In genomic region chr6:91476000-91476399, GRCh38 we compare ENCODE assay signal across 9 cellular contexts.
DNase-seq lines count a peak whose midpoint lies in the region; ATAC-seq, FAIRE-seq and TF ChIP-seq lines count a peak whose summit lies in the region.
"Had no signal": no experiment of that assay in that cellular context is flagged by ENCODE, and none has a peak within 500 bp of the region (broad histone marks: within the 10 kb centered on the region; RNA-seq: fewer than 3 reads in every experiment).

No MANE protein-coding gene starts in this region.

- no peak overlapping the region for H2BK120ac ChIP-seq in H1 (replicated peaks; ENCODE audit: low read depth, low read length)

- CTCF ChIA-PET in H1 (lab: Charles Lee; ENCODE audit: partially characterized antibody): no interaction called here

- no peak overlapping the region for H2BK12ac ChIP-seq in H1 (ENCODE audit: low read depth, low read length)

- no peaks in the 10 kb centered on the region for H3K79me2 ChIP-seq in H1 (ENCODE audit: control insufficient read depth in 1 of 2, insufficient read depth in 2 of 2, low read length in 2 of 2)

- WGBS in H1 (ENCODE audit: extremely low coverage in 1 of 2, insufficient coverage in 1 of 2, insufficient read length in 1 of 2, insufficient replicate concordance in 2 of 2, low coverage in 1 of 2, low lambda C conversion rate in 2 of 2, missing lambda C conversion rate in 1 of 2), 2 experiments: 77% methylated on average over 2 of the region's 2 CpGs; no CpG with 5 or more reads in 1 of the 2 experiments
- WGBS in testis, 2 donors: 40% methylated on average over 2 of the region's 2 CpGs
- WGBS in spleen, 5 donors: 8 to 20% (median 11%) methylated on average over 2 of the region's 2 CpGs

- POLR2A ChIA-PET in H1 (lab: Charles Lee; ENCODE audit: partially characterized antibody): no interaction called here

- no peak overlapping the region for H3K27ac ChIP-seq in H1 (ENCODE audit: low read depth, low read length)
- H3K27ac ChIP-seq in testis: no peak overlapping the region
- no peak overlapping the region for H3K27ac ChIP-seq in spleen
- H3K27ac ChIP-seq: skin epidermis had no signal

- no peaks in the 10 kb centered on the region for H3K27me3 ChIP-seq in H1 (replicated peaks in 1 of 4; ENCODE audit: control insufficient read depth in 3 of 4, extremely low read depth in 1 of 4, insufficient read depth in 3 of 4, low read length in 3 of 4)
- no peaks in the 10 kb centered on the region for H3K27me3 ChIP-seq in testis
- H3K27me3 ChIP-seq in spleen (replicated peaks in 1 of 7): no peaks in the 10 kb centered on the region

- no peaks in the 10 kb centered on the region for H3K23me2 ChIP-seq in H1 (ENCODE audit: low read depth, low read length)

- no peak overlapping the region for H2AK5ac ChIP-seq in H1 (ENCODE audit: low read depth, low read length)

- no peak overlapping the region for H3K56ac ChIP-seq in H1 (replicated peaks; ENCODE audit: insufficient read length, low read depth, low read length)

- no peak overlapping the region for H3K4ac ChIP-seq in H1 (replicated peaks; ENCODE audit: insufficient read length, low read depth, low read length)

- H3K14ac ChIP-seq in H1 (ENCODE audit: insufficient read length): no peak overlapping the region

- no peak for FAIRE-seq in H1 (lab: Jason Lieb, UNC)

- H2AFZ ChIP-seq in H1 (ENCODE audit: low read length): peak overlapping the region; percentile 66

- H3K9me3 ChIP-seq in H1 (ENCODE audit: insufficient read depth in 2 of 2, low read depth in 1 of 2, low read length in 1 of 2) (no peaks in the 10 kb centered on the region), testis (no peaks in the 10 kb centered on the region), spleen (no peaks in the 10 kb centered on the region)

- no peak overlapping the region for H3K9ac ChIP-seq in H1 (replicated peaks in 1 of 4; ENCODE audit: extremely low read depth in 1 of 4, low read depth in 3 of 4, low read length in 3 of 4)

- no peaks in the 10 kb centered on the region for H3K4me1 ChIP-seq in H1 (replicated peaks in 1 of 4; ENCODE audit: control insufficient read depth in 3 of 4, insufficient read depth in 4 of 4, low read length in 3 of 4)
- no peaks in the 10 kb centered on the region for H3K4me1 ChIP-seq in testis
- peaks cover 0 to 7% (median 0%) of the 10 kb centered on the region in 6 donors for H3K4me1 ChIP-seq in spleen

- TF ChIP-seq POLR2A in H1 (IDR thresholded peaks at IDR 0.05; ENCODE audit: control extremely low read depth in 1 of 2, low read depth in 2 of 2, low read length in 2 of 2) (no peak), testis (IDR thresholded peaks at IDR 0.05) (no peak), spleen (IDR thresholded peaks at IDR 0.05) (no peak)

- H3K4me3 ChIP-seq in H1 (ENCODE audit: extremely low read depth in 1 of 4, insufficient read depth in 2 of 4, low read depth in 3 of 4, low read length in 4 of 4) (no peak overlapping the region), testis (no peak overlapping the region), spleen (no peak overlapping the region)
- H3K4me3 ChIP-seq: skin epidermis had no signal

- H3K36me3 ChIP-seq in H1 (ENCODE audit: control insufficient read depth in 2 of 4, insufficient read depth in 4 of 4, low read length in 3 of 4): no peaks in the 10 kb centered on the region
- H3K36me3 ChIP-seq in testis (ENCODE audit: low read depth, missing control alignments): no peaks in the 10 kb centered on the region
- H3K36me3 ChIP-seq in spleen: no peaks in the 10 kb centered on the region

- no peak for TF ChIP-seq CTCF in H1 (IDR thresholded peaks at IDR 0.05; ENCODE audit: control extremely low read depth in 1 of 3, insufficient read depth in 1 of 3, low read depth in 1 of 3, low read length in 3 of 3)
- no peak for TF ChIP-seq CTCF in testis (IDR thresholded peaks at IDR 0.05)
- no peak for TF ChIP-seq CTCF in spleen (IDR thresholded peaks at IDR 0.05 in 8 of 11, conservative IDR thresholded peaks at IDR 0.05 in 3 of 11)

- no peak overlapping the region for H3K23ac ChIP-seq in H1 (ENCODE audit: insufficient read length)

- intact Hi-C loops in testis (cut with DNase I; ENCODE audit: low total_unique reads): no loop called here
- intact Hi-C loops in spleen (cut with DNase I; ENCODE audit: low total_unique reads): no loop called here

- H4K5ac ChIP-seq in H1 (ENCODE audit: insufficient read length, low read depth, low read length): no peak overlapping the region

- H2BK20ac ChIP-seq in H1 (ENCODE audit: low read length): no peak overlapping the region

- no peak overlapping the region for H3K4me2 ChIP-seq in H1 (ENCODE audit: insufficient read depth in 1 of 2, low read depth in 2 of 2, low read length in 2 of 2)

- H4K20me1 ChIP-seq in H1 (replicated peaks in 1 of 2; ENCODE audit: control insufficient read depth in 1 of 2, insufficient read depth in 2 of 2, low read length in 2 of 2): no peaks in the 10 kb centered on the region

- H2BK5ac ChIP-seq in H1 (ENCODE audit: low read depth, low read length): no peak overlapping the region

- H2BK15ac ChIP-seq in H1 (ENCODE audit: low read length): no peak overlapping the region

- H4K8ac ChIP-seq in H1 (ENCODE audit: extremely low read depth, insufficient read depth, low read length): no peak overlapping the region

- TF ChIP-seq RAD21 in H1 (IDR thresholded peaks at IDR 0.05 in 1 of 2, conservative IDR thresholded peaks at IDR 0.05 in 1 of 2; ENCODE audit: low read depth in 2 of 2, low read length in 2 of 2): no peak

- H4K91ac ChIP-seq in H1 (replicated peaks; ENCODE audit: insufficient read length, low read length): no peak overlapping the region

- DNase-seq in GDM1 (lab: John Stamatoyannopoulos, UW) (peak; percentile 29), NCI-H1436 treated with DMSO at 0.1 percent for 48 hours (lab: John Stamatoyannopoulos, UW) (peak; percentile 34), H1 (ENCODE audit: low read depth in 1 of 2, low spot score in 2 of 2) (no peak), testis (peak; percentile 16), spleen (no peak)
- DNase-seq in stimulated activated CD4-positive, alpha-beta T cell treated with anti-CD3 and anti-CD28 coated beads, Interleukin-4, amount 100 ng/mL, for 1 hour: no peak
- DNase-seq in stimulated activated CD4-positive, alpha-beta T cell treated with anti-CD3 and anti-CD28 coated beads, Interleukin-1b, Interleukin-23, amount 100 ng/mL, for 48 hours: no peak

- ATAC-seq in GM21825 (IDR thresholded peaks at IDR 0.05; ENCODE audit: unreplicated experiment): peak; percentile 82

- H3K79me1 ChIP-seq in H1 (ENCODE audit: low read depth, low read length): no peaks in the 10 kb centered on the region

- H3K18ac ChIP-seq in H1 (ENCODE audit: extremely low read depth, low read length): no peak overlapping the region; the same call in 1 of the 2 replicates

- no peak for TF ChIP-seq EP300 in H1 (IDR thresholded peaks at IDR 0.05; ENCODE audit: borderline replicate concordance in 1 of 2, low read depth in 2 of 2, low read length in 2 of 2)

TF ChIP-seq in H1, 55 proteins besides CTCF, POLR2A, EP300 and RAD21 (continues in another document):
- TF ChIP-seq KDM1A (IDR thresholded peaks at IDR 0.05; ENCODE audit: borderline replicate concordance, low read length) (no peak), MAFK (IDR thresholded peaks at IDR 0.05; ENCODE audit: low read depth, low read length) (peak; percentile 84), NRF1 (IDR thresholded peaks at IDR 0.05; ENCODE audit: low read depth, low read length) (no peak), HDAC2 (IDR thresholded peaks at IDR 0.05; ENCODE audit: borderline replicate concordance in 1 of 2, low read depth in 2 of 2, low read length in 2 of 2) (no peak), RBBP5 (IDR thresholded peaks at IDR 0.05; ENCODE audit: borderline replicate concordance, low read depth, low read length) (no peak), HDAC6 (IDR thresholded peaks at IDR 0.05; ENCODE audit: low read depth, low read length) (no peak), SAP30 (IDR thresholded peaks at IDR 0.05; ENCODE audit: insufficient read depth, insufficient replicate concordance, low read length) (no peak), CHD1 (IDR thresholded peaks at IDR 0.05; ENCODE audit: low read depth, low read length) (no peak), SIX5 (IDR thresholded peaks at IDR 0.05; ENCODE audit: low read depth, low read length) (no peak), SUZ12 (IDR thresholded peaks at IDR 0.05; ENCODE audit: low read length) (no peak), USF2 (IDR thresholded peaks at IDR 0.05; ENCODE audit: low read length) (peak; percentile 38; the same call in 1 of the 2 replicates), TCF12 (IDR thresholded peaks at IDR 0.05; ENCODE audit: low read depth, low read length) (no peak)

Comparison
In these comparisons a context has a peak if more than half of its experiments do, and no peak if none do; other contexts are left out.
1. DNase-seq: peak in GDM1 (single experiment), NCI-H1436 treated with DMSO at 0.1 percent for 48 hours (single experiment) and testis (single experiment); none in H1 (0 of 2), stimulated activated CD4-positive, alpha-beta T cell treated with anti-CD3 and anti-CD28 coated beads, Interleukin-4, amount 100 ng/mL, for 1 hour (single experiment), stimulated activated CD4-positive, alpha-beta T cell treated with anti-CD3 and anti-CD28 coated beads, Interleukin-1b, Interleukin-23, amount 100 ng/mL, for 48 hours (single experiment) and spleen (single experiment).